Comparison of ENCODE assay signal across 8 cellular contexts in genomic region chr1:39258925-39259244, GRCh38. TPM values are rescaled to one million over a fixed set of nuclear protein-coding genes. Genes with fewer than 3 reads are reported as not detected.
A peak's percentile ranks its signal among the peaks of the same experiment; 100 is the strongest.
DNase-seq lines count a peak whose midpoint lies in the region; ATAC-seq lines count a peak whose summit lies in the region.

No MANE protein-coding gene starts in this region.

- peak overlapping the region; percentile 64 for H3K27ac ChIP-seq in right cardiac atrium (ENCODE audit: low read length)
- peak overlapping the region; percentile 30 for H3K27ac ChIP-seq in substantia nigra (ENCODE audit: low read depth, low read length, poor library complexity, severe bottlenecking)

- peaks cover 7% of the 10 kb centered on the region for H3K36me3 Mint-ChIP-seq in activated naive CD4-positive, alpha-beta T cell treated with anti-CD3 and anti-CD28 coated beads, Interleukin-2, amount 50 U/mL, for 24 hours
- peaks cover 35% of the 10 kb centered on the region for H3K36me3 Mint-ChIP-seq in activated CD4-positive, alpha-beta memory T cell treated with anti-CD3 and anti-CD28 coated beads for 36 hours

- H3K4me1 Mint-ChIP-seq in activated naive CD4-positive, alpha-beta T cell treated with anti-CD3 and anti-CD28 coated beads, Interleukin-2, amount 50 U/mL, for 24 hours = peaks cover 46% of the 10 kb centered on the region
- H3K4me1 Mint-ChIP-seq in activated CD4-positive, alpha-beta memory T cell treated with anti-CD3 and anti-CD28 coated beads for 36 hours (ENCODE audit: low read depth) = peaks cover 45% of the 10 kb centered on the region

- peak; percentile 31 to 49 for ATAC-seq in right cardiac atrium
- ATAC-seq in GM21786 (IDR thresholded peaks at IDR 0.05; ENCODE audit: unreplicated experiment) = no peak
- no peak for ATAC-seq in GM18858 (IDR thresholded peaks at IDR 0.05; ENCODE audit: unreplicated experiment)

- H3K9me3 Mint-ChIP-seq in activated naive CD4-positive, alpha-beta T cell treated with anti-CD3 and anti-CD28 coated beads, Interleukin-2, amount 50 U/mL, for 24 hours = no peaks in the 10 kb centered on the region
- no peaks in the 10 kb centered on the region for H3K9me3 Mint-ChIP-seq in activated CD4-positive, alpha-beta memory T cell treated with anti-CD3 and anti-CD28 coated beads for 36 hours

- H3K4me1 ChIP-seq in right cardiac atrium (ENCODE audit: control insufficient read depth, insufficient read depth, low read length) = no peaks in the 10 kb centered on the region

- H3K4me3 ChIP-seq in right cardiac atrium (ENCODE audit: low read length) = no peak overlapping the region

- CTCF ChIA-PET in activated CD4-positive, alpha-beta memory T cell treated with anti-CD3 and anti-CD28 coated beads for 36 hours (lab: Charles Lee) = interaction anchor here (0.6 to 15.2 kb wide), 38 partner anchors 10 to 1221 kb away, joined by 3 to 320 read pairs (median 4); partner anchors contain the start of gene MACF1

- no peak overlapping the region for H3K4me3 Mint-ChIP-seq in activated naive CD4-positive, alpha-beta T cell treated with anti-CD3 and anti-CD28 coated beads, Interleukin-2, amount 50 U/mL, for 24 hours
- no peak overlapping the region for H3K4me3 Mint-ChIP-seq in activated CD4-positive, alpha-beta memory T cell treated with anti-CD3 and anti-CD28 coated beads for 36 hours

- intact Hi-C loops in activated CD4-positive, alpha-beta memory T cell treated with anti-CD3 and anti-CD28 coated beads for 36 hours (cut with micrococcal nuclease) = loop anchor here (1.0 to 2.0 kb wide), 3 partner anchors 54 to 156 kb away; no protein-coding TSS in a partner anchor
- intact Hi-C loops in right cardiac atrium (cut with DNase I) = loop anchor here (2.0 to 10.0 kb wide), 6 partner anchors 57 to 160 kb away; partner anchors contain the start of gene MACF1 (in 1 of the 4)

- DNase-seq in activated naive CD4-positive, alpha-beta T cell treated with Interleukin-2 at 50 U/mL for 16 hours = no peak
- no peak for DNase-seq in activated CD4-positive, alpha-beta memory T cell treated with anti-CD3 and anti-CD28 coated beads for 36 hours
- DNase-seq in right cardiac atrium = no peak
- no peak for DNase-seq in substantia nigra (lab: John Stamatoyannopoulos, UW)
- DNase-seq in cerebellar cortex (ENCODE audit: low spot score) = no peak

- POLR2A ChIA-PET in activated CD4-positive, alpha-beta memory T cell treated with anti-CD3 and anti-CD28 coated beads for 36 hours (lab: Charles Lee) = interaction anchor here (2.2 kb wide), 2 partner anchors 54 to 67 kb away, joined by 13 to 17 read pairs; no protein-coding TSS in a partner anchor

- H3K27me3 ChIP-seq in right cardiac atrium (ENCODE audit: control insufficient read depth, insufficient read depth) = no peaks in the 10 kb centered on the region

- peak overlapping the region; percentile 83 for H3K27ac Mint-ChIP-seq in activated naive CD4-positive, alpha-beta T cell treated with anti-CD3 and anti-CD28 coated beads, Interleukin-2, amount 50 U/mL, for 24 hours
- peak overlapping the region; percentile 56 for H3K27ac Mint-ChIP-seq in activated CD4-positive, alpha-beta memory T cell treated with anti-CD3 and anti-CD28 coated beads for 36 hours

- no peaks in the 10 kb centered on the region for H3K27me3 Mint-ChIP-seq in activated naive CD4-positive, alpha-beta T cell treated with anti-CD3 and anti-CD28 coated beads, Interleukin-2, amount 50 U/mL, for 24 hours
- no peaks in the 10 kb centered on the region for H3K27me3 Mint-ChIP-seq in activated CD4-positive, alpha-beta memory T cell treated with anti-CD3 and anti-CD28 coated beads for 36 hours

- no peaks in the 10 kb centered on the region for H3K9me3 ChIP-seq in right cardiac atrium (ENCODE audit: control insufficient read depth, low read length)

RNA-seq across cellular contexts. Expression of gene MACF1, which starts 54.4 kb away (rescaled TPM):
- 100 to 1,000 TPM; 239 to 240 TPM for total RNA-seq in activated CD4-positive, alpha-beta memory T cell treated with anti-CD3 and anti-CD28 coated beads for 36 hours
- 100 to 1,000 TPM; 294 to 359 (median 326) TPM for total RNA-seq in right cardiac atrium
- 145 TPM for polyA plus RNA-seq in right cardiac atrium

Comparison
In these comparisons a context has a peak if more than half of its experiments do, and no peak if none do; other contexts are left out.
1. ATAC-seq: peak in right cardiac atrium (2 of 2); none in GM21786 (single experiment) and GM18858 (single experiment).